Comparison of ENCODE assay signal across 34 cellular contexts in the genomic region with DNA sequence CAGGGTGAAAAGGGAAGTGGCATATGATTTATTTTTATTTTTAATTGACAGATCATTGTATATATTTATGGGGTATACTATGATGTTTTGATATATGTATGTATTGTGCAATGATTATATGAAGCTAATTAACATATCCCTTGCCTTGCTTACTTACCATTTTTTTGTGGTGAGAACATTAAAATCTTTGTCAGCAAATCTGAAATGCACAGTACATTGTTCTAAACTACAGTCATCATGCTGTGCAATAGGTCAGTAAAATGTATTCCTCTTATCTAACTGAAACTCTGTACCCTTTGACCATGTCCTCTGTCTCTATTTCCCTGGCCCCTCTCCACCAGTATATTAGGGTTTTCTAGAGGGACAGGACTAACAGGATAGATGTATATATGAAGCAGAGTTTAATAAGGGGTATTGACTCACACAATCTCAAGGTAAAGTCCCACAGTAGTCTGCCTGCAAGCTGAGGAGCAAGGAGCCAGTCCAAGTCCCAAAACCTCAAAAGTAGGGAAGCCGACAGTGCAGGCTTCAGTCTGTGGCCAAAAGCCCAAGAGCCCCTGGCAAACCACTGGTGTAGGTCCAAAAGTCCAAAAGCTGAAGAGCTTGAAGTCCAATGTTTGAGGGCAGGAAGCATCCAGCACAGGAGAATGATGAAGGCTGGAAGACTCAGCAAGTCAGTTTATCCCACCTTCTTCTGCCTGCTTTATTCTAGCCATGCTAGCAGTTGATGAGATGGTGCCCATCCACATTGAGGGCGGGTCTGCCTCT.
"Had no signal": no experiment of that assay in that cellular context is flagged by ENCODE, and none has a peak within 500 bp of the region (broad histone marks: within the 10 kb centered on the region; RNA-seq: fewer than 3 reads in every experiment).

No MANE protein-coding gene starts in this region.

- H3K9me3 ChIP-seq: ascending aorta, breast epithelium, esophagus muscularis mucosa, gastrocnemius medialis had no signal

- ATAC-seq: activated CD4-positive, CD25-positive, alpha-beta regulatory T cell treated with anti-CD3 and anti-CD28 coated beads, Interleukin-2, amount 50 U/mL, for 24 hours; activated CD8-positive, alpha-beta memory T cell treated with anti-CD3 and anti-CD28 coated beads, Interleukin-2, amount 10 ng/mL, durations not matched to agents 7 days and 5 days; activated CD8-positive, alpha-beta T cell treated with anti-CD3 and anti-CD28 coated beads, Interleukin-2, amount 10 ng/mL, durations not matched to agents 7 days and 5 days; activated naive CD4-positive, alpha-beta T cell treated with anti-CD3 and anti-CD28 coated beads, Interleukin-2, amount 50 U/mL, for 72 hours; effector memory CD8-positive, alpha-beta T cell; foreskin keratinocyte; gastrocnemius medialis; heart left ventricle; T-helper 17 cell had no signal

- H3K4me1 Mint-ChIP-seq: activated B cell treated with CpG ODN at 0.5 μM for 24 hours; activated CD4-positive, alpha-beta T cell treated with anti-CD3 and anti-CD28 coated beads, Interleukin-2, amount 10 ng/mL, durations not matched to agents 24 days and 14 days; activated CD8-positive, alpha-beta memory T cell treated with anti-CD3 and anti-CD28 coated beads, Interleukin-2, amount 10 ng/mL, durations not matched to agents 7 days and 5 days; activated naive CD4-positive, alpha-beta T cell treated with anti-CD3 and anti-CD28 coated beads, Interleukin-2, amount 10 ng/mL, durations not matched to agents 7 days and 5 days; activated naive CD8-positive, alpha-beta T cell treated with anti-CD3 and anti-CD28 coated beads, Interleukin-2, amount 10 ng/mL, durations not matched to agents 7 days and 5 days; central memory CD8-positive, alpha-beta T cell; T-helper 17 cell had no signal

- H3K4me1 ChIP-seq: ascending aorta, breast epithelium, esophagus muscularis mucosa, foreskin keratinocyte, gastrocnemius medialis, heart left ventricle had no signal

- H3K27me3 ChIP-seq: ascending aorta, breast epithelium, esophagus muscularis mucosa, foreskin keratinocyte, gastrocnemius medialis, heart left ventricle had no signal

- H3K4me3 ChIP-seq: ascending aorta, breast epithelium, coronary artery, esophagus muscularis mucosa, gastrocnemius medialis, heart left ventricle had no signal

- H3K4me3 Mint-ChIP-seq: activated B cell treated with CpG ODN at 0.5 μM for 24 hours; activated CD4-positive, alpha-beta memory T cell treated with anti-CD3 and anti-CD28 coated beads for 36 hours; activated CD4-positive, alpha-beta T cell treated with anti-CD3 and anti-CD28 coated beads, Interleukin-2, amount 10 ng/mL, durations not matched to agents 24 days and 14 days; activated CD8-positive, alpha-beta memory T cell treated with anti-CD3 and anti-CD28 coated beads, Interleukin-2, amount 10 ng/mL, durations not matched to agents 7 days and 5 days; activated CD8-positive, alpha-beta T cell treated with anti-CD3 and anti-CD28 coated beads, Interleukin-2, amount 10 ng/mL, durations not matched to agents 7 days and 5 days; activated naive CD4-positive, alpha-beta T cell treated with anti-CD3 and anti-CD28 coated beads, Interleukin-2, amount 10 ng/mL, durations not matched to agents 7 days and 5 days; activated naive CD8-positive, alpha-beta T cell treated with anti-CD3 and anti-CD28 coated beads, Interleukin-2, amount 10 ng/mL, durations not matched to agents 7 days and 5 days; activated T-helper 1 cell treated with anti-CD3 and anti-CD28 coated beads, Interleukin-12 subunit alpha, Interleukin-12 subunit beta, Interleukin-2, Interleukin-4 antibody, amounts not matched to agents 30 ng/mL and 10 ng/mL and 1 ng/mL, durations not matched to agents 14 hours and 24 hours and 36 hours; brain; central memory CD8-positive, alpha-beta T cell; effector memory CD8-positive, alpha-beta T cell; T-helper 17 cell; T-helper 2 cell treated with Interferon-gamma antibody and Interleukin-4, amounts not matched to agents 5 μg/mL and 100 μg/mL, for 36 hours had no signal

- H3K36me3 Mint-ChIP-seq: activated CD4-positive, alpha-beta memory T cell treated with anti-CD3 and anti-CD28 coated beads for 36 hours; activated CD8-positive, alpha-beta memory T cell treated with anti-CD3 and anti-CD28 coated beads, Interleukin-2, amount 10 ng/mL, durations not matched to agents 7 days and 5 days; activated naive CD4-positive, alpha-beta T cell treated with anti-CD3 and anti-CD28 coated beads, Interleukin-2, amount 10 ng/mL, durations not matched to agents 7 days and 5 days; activated naive CD4-positive, alpha-beta T cell treated with anti-CD3 and anti-CD28 coated beads, Interleukin-2, amount 50 U/mL, for 72 hours; activated naive CD8-positive, alpha-beta T cell treated with anti-CD3 and anti-CD28 coated beads, Interleukin-2, amount 10 ng/mL, durations not matched to agents 7 days and 5 days; brain had no signal

- H3K27me3 Mint-ChIP-seq: activated B cell treated with CpG ODN at 0.5 μM for 24 hours; activated CD4-positive, alpha-beta memory T cell treated with anti-CD3 and anti-CD28 coated beads for 36 hours; activated CD4-positive, alpha-beta T cell treated with anti-CD3 and anti-CD28 coated beads, Interleukin-2, amount 10 ng/mL, durations not matched to agents 24 days and 14 days; activated CD8-positive, alpha-beta memory T cell treated with anti-CD3 and anti-CD28 coated beads, Interleukin-2, amount 10 ng/mL, durations not matched to agents 7 days and 5 days; activated naive CD4-positive, alpha-beta T cell treated with anti-CD3 and anti-CD28 coated beads, Interleukin-2, amount 10 ng/mL, durations not matched to agents 7 days and 5 days; activated naive CD8-positive, alpha-beta T cell treated with anti-CD3 and anti-CD28 coated beads, Interleukin-2, amount 10 ng/mL, durations not matched to agents 7 days and 5 days; brain; central memory CD8-positive, alpha-beta T cell; effector memory CD8-positive, alpha-beta T cell; T-helper 17 cell had no signal

- H3K27ac Mint-ChIP-seq: activated B cell treated with CpG ODN at 0.5 μM for 24 hours; activated CD4-positive, alpha-beta memory T cell treated with anti-CD3 and anti-CD28 coated beads for 36 hours; activated CD4-positive, alpha-beta T cell treated with anti-CD3 and anti-CD28 coated beads, Interleukin-2, amount 10 ng/mL, durations not matched to agents 24 days and 14 days; activated CD8-positive, alpha-beta memory T cell treated with anti-CD3 and anti-CD28 coated beads, Interleukin-2, amount 10 ng/mL, durations not matched to agents 7 days and 5 days; activated CD8-positive, alpha-beta T cell treated with anti-CD3 and anti-CD28 coated beads, Interleukin-2, amount 10 ng/mL, durations not matched to agents 7 days and 5 days; activated naive CD4-positive, alpha-beta T cell treated with anti-CD3 and anti-CD28 coated beads, Interleukin-2, amount 10 ng/mL, durations not matched to agents 7 days and 5 days; activated naive CD4-positive, alpha-beta T cell treated with anti-CD3 and anti-CD28 coated beads, Interleukin-2, amount 50 U/mL, for 72 hours; activated naive CD8-positive, alpha-beta T cell treated with anti-CD3 and anti-CD28 coated beads, Interleukin-2, amount 10 ng/mL, durations not matched to agents 7 days and 5 days; activated T-helper 1 cell treated with anti-CD3 and anti-CD28 coated beads, Interleukin-12 subunit alpha, Interleukin-12 subunit beta, Interleukin-2, Interleukin-4 antibody, amounts not matched to agents 30 ng/mL and 10 ng/mL and 1 ng/mL, durations not matched to agents 14 hours and 24 hours and 36 hours; brain; effector memory CD8-positive, alpha-beta T cell; T-helper 17 cell; T-helper 2 cell treated with Interferon-gamma antibody and Interleukin-4, amounts not matched to agents 5 μg/mL and 100 μg/mL, for 36 hours had no signal

- H3K36me3 ChIP-seq: ascending aorta, breast epithelium, esophagus muscularis mucosa, gastrocnemius medialis, heart left ventricle, WERI-Rb-1 had no signal

- DNase-seq: activated B cell treated with CpG ODN at 0.5 μM for 24 hours; activated CD4-positive, alpha-beta memory T cell treated with anti-CD3 and anti-CD28 coated beads for 36 hours; activated CD4-positive, alpha-beta T cell treated with anti-CD3 and anti-CD28 coated beads, Interleukin-2, amount 10 ng/mL, durations not matched to agents 24 days and 14 days; activated CD8-positive, alpha-beta memory T cell treated with anti-CD3 and anti-CD28 coated beads, Interleukin-2, amount 10 ng/mL, durations not matched to agents 7 days and 5 days; activated CD8-positive, alpha-beta memory T cell treated with anti-CD3 and anti-CD28 coated beads, Interleukin-2, amount 50 U/mL, for 4 hours; activated CD8-positive, alpha-beta T cell treated with anti-CD3 and anti-CD28 coated beads, Interleukin-2, amount 10 ng/mL, durations not matched to agents 7 days and 5 days; activated gamma-delta T cell; activated naive CD4-positive, alpha-beta T cell; activated naive CD4-positive, alpha-beta T cell treated with anti-CD3 and anti-CD28 coated beads, Interleukin-2, amount 10 ng/mL, durations not matched to agents 7 days and 5 days; activated naive CD8-positive, alpha-beta T cell treated with anti-CD3 and anti-CD28 coated beads, Interleukin-2, amount 10 ng/mL, durations not matched to agents 7 days and 5 days; activated T-cell treated with anti-CD3 and anti-CD28 coated beads, Interleukin-2, amount 50 U/mL, for 1 hour; activated T-cell treated with anti-CD3 and anti-CD28 coated beads, Interleukin-2, amount 50 U/mL, for 48 hours; dermis blood vessel endothelial cell; effector CD4-positive, alpha-beta T cell; effector memory CD8-positive, alpha-beta T cell; erythroblast; foreskin keratinocyte; gastrocnemius medialis; glutamatergic neuron; heart left ventricle; T-helper 1 cell; T-helper 17 cell; T1000; WERI-Rb-1 had no signal

- H3K27ac ChIP-seq: ascending aorta, breast epithelium, coronary artery, esophagus muscularis mucosa, foreskin keratinocyte, gastrocnemius medialis, heart left ventricle, WERI-Rb-1 had no signal

- H3K9me3 Mint-ChIP-seq: activated B cell treated with CpG ODN at 0.5 μM for 24 hours; activated CD4-positive, alpha-beta memory T cell treated with anti-CD3 and anti-CD28 coated beads for 36 hours; activated naive CD4-positive, alpha-beta T cell treated with anti-CD3 and anti-CD28 coated beads, Interleukin-2, amount 10 ng/mL, durations not matched to agents 7 days and 5 days; activated naive CD8-positive, alpha-beta T cell treated with anti-CD3 and anti-CD28 coated beads, Interleukin-2, amount 10 ng/mL, durations not matched to agents 7 days and 5 days had no signal
